9 cellular contexts compared by ENCODE assay signal in genomic region chr2:12005886-12006681, GRCh38.
DNase-seq lines count a peak whose midpoint lies in the region; ATAC-seq and TF ChIP-seq lines count a peak whose summit lies in the region.
"Had no signal": no experiment of that assay in that cellular context is flagged by ENCODE, and none has a peak within 500 bp of the region (broad histone marks: within the 10 kb centered on the region; RNA-seq: fewer than 3 reads in every experiment).

No MANE protein-coding gene starts in this region.

- ATAC-seq in GM21723 (IDR thresholded peaks at IDR 0.05; ENCODE audit: unreplicated experiment): peak; percentile 83

- TF ChIP-seq CTCF in GM10266 (IDR thresholded peaks at IDR 0.05; ENCODE audit: control insufficient read depth, insufficient read depth, low read depth, missing control alignments): no peak

- no peaks in the 10 kb centered on the region for H3K36me3 ChIP-seq in MG63

- H3K4me3 Mint-ChIP-seq in activated CD4-positive, alpha-beta T cell treated with anti-CD3 and anti-CD28 coated beads, Interleukin-2, amount 10 ng/mL, durations not matched to agents 24 days and 14 days: no peak overlapping the region

- no peaks in the 10 kb centered on the region for H3K36me3 Mint-ChIP-seq in activated CD4-positive, alpha-beta T cell treated with anti-CD3 and anti-CD28 coated beads, Interleukin-2, amount 10 ng/mL, durations not matched to agents 24 days and 14 days (ENCODE audit: low read depth)

- peaks cover under 1% of the 10 kb centered on the region for H3K9me3 Mint-ChIP-seq in activated CD4-positive, alpha-beta T cell treated with anti-CD3 and anti-CD28 coated beads, Interleukin-2, amount 10 ng/mL, durations not matched to agents 24 days and 14 days
- H3K9me3 Mint-ChIP-seq: IgD-negative memory B cell had no signal

- H3K27me3 ChIP-seq in MG63: no peaks in the 10 kb centered on the region

- H3K4me3 ChIP-seq in MG63: no peak overlapping the region

- DNase-seq in GM10266 (ENCODE audit: extremely low spot score) (peak; percentile 68), MG63 (peak; percentile 78), NCI-H187 (lab: John Stamatoyannopoulos, UW) (no peak), islet precursor cell (no peak)
- peak; percentile 86 for DNase-seq in activated CD4-positive, alpha-beta T cell treated with anti-CD3 and anti-CD28 coated beads, Interleukin-2, amount 10 ng/mL, durations not matched to agents 24 days and 14 days
- peak; percentile 17 for DNase-seq in effector CD8-positive, alpha-beta T cell (lab: John Stamatoyannopoulos, UW)
- peak; percentile 59 to 74 for DNase-seq in stimulated activated CD4-positive, alpha-beta T cell treated with anti-CD3 and anti-CD28 coated beads, Interleukin-12 subunit alpha, Interleukin-12 subunit beta, amount 100 ng/mL, for 24 hours (ENCODE audit: low read depth in 2 of 2)

- H3K27ac Mint-ChIP-seq in activated CD4-positive, alpha-beta T cell treated with anti-CD3 and anti-CD28 coated beads, Interleukin-2, amount 10 ng/mL, durations not matched to agents 24 days and 14 days: no peak overlapping the region

- intact Hi-C loops in activated CD4-positive, alpha-beta T cell treated with anti-CD3 and anti-CD28 coated beads, Interleukin-2, amount 10 ng/mL, durations not matched to agents 24 days and 14 days (cut with micrococcal nuclease): loop anchor here (2.0 to 10.0 kb wide), 5 partner anchors 179 to 713 kb away; no protein-coding TSS in a partner anchor

- peaks cover 63% of the 10 kb centered on the region for H3K27me3 Mint-ChIP-seq in activated CD4-positive, alpha-beta T cell treated with anti-CD3 and anti-CD28 coated beads, Interleukin-2, amount 10 ng/mL, durations not matched to agents 24 days and 14 days

- H3K9me3 ChIP-seq in MG63: peaks cover 4% of the 10 kb centered on the region; the same call in 1 of the 2 replicates

- peaks cover 8% of the 10 kb centered on the region for H3K4me1 Mint-ChIP-seq in activated CD4-positive, alpha-beta T cell treated with anti-CD3 and anti-CD28 coated beads, Interleukin-2, amount 10 ng/mL, durations not matched to agents 24 days and 14 days

Comparison
In these comparisons a context has a peak if more than half of its experiments do, and no peak if none do; other contexts are left out.
1. DNase-seq: peak in GM10266 (single experiment), MG63 (single experiment), activated CD4-positive, alpha-beta T cell treated with anti-CD3 and anti-CD28 coated beads, Interleukin-2, amount 10 ng/mL, durations not matched to agents 24 days and 14 days (single experiment), effector CD8-positive, alpha-beta T cell (single experiment) and stimulated activated CD4-positive, alpha-beta T cell treated with anti-CD3 and anti-CD28 coated beads, Interleukin-12 subunit alpha, Interleukin-12 subunit beta, amount 100 ng/mL, for 24 hours (2 of 2); none in NCI-H187 (0 of 2) and islet precursor cell (single experiment).